ENCODE assay signal across 8 cellular contexts in genomic region chr11:120431633-120432032, GRCh38.
A peak's percentile ranks its signal among the peaks of the same experiment; 100 is the strongest.
DNase-seq lines count a peak whose midpoint lies in the region; ATAC-seq, FAIRE-seq and TF ChIP-seq lines count a peak whose summit lies in the region.

No MANE protein-coding gene starts in this region.

- H3K27me3 ChIP-seq in pancreas, result no peaks in the 10 kb centered on the region

- WGBS in pancreas, 2 donors, result 81 to 96% methylated on average over 3 of the region's 3 CpGs

- peak overlapping the region; percentile 57 for H3K27ac ChIP-seq in epithelial cell of prostate
- H3K27ac ChIP-seq in pancreas, result peak overlapping the region in 2 of 4 donors; percentile 7 to 39

- intact Hi-C loops in pancreas (cut with DNase I), result no loop called here

- peaks cover 0 to 4% (median 0%) of the 10 kb centered on the region in 3 donors for H3K36me3 ChIP-seq in pancreas

- peak in 3 of 4 donors; percentile 48 to 55 (median 50) for ATAC-seq in pancreas
- ATAC-seq in HG03108 (IDR thresholded peaks at IDR 0.05; ENCODE audit: unreplicated experiment), result no peak
- ATAC-seq in GM18520 (IDR thresholded peaks at IDR 0.05; ENCODE audit: unreplicated experiment), result no peak
- ATAC-seq in GM18502 (IDR thresholded peaks at IDR 0.05; ENCODE audit: poor library complexity, unreplicated experiment), result no peak

- peak; percentile 35; the same call in 2 of the 3 replicates for TF ChIP-seq CTCF in GM12872 (IDR thresholded peaks at IDR 0.05; ENCODE audit: insufficient read depth, low read depth, low read length)
- TF ChIP-seq CTCF in pancreas (IDR thresholded peaks at IDR 0.05), result no peak

- FAIRE-seq in pancreas (lab: Jason Lieb, UNC), result no peak

- H3K4me3 ChIP-seq in pancreas, result no peak overlapping the region

- no peaks in the 10 kb centered on the region for H3K9me3 ChIP-seq in pancreas

- DNase-seq in NCI-H69 (lab: John Stamatoyannopoulos, UW), result peak; percentile 19
- DNase-seq in epithelial cell of prostate (ENCODE audit: low read depth, low spot score), result no peak
- no peak for DNase-seq in pancreas
- no peak for DNase-seq in NK-92 (lab: John Stamatoyannopoulos, UW; ENCODE audit: unreplicated experiment)

- peaks cover 0 to 16% (median 5%) of the 10 kb centered on the region in 3 donors for H3K4me1 ChIP-seq in pancreas

Comparison
In these comparisons a context has a peak if more than half of its experiments do, and no peak if none do; other contexts are left out.
1. ATAC-seq: peak in pancreas (3 of 4); none in HG03108 (single experiment), GM18520 (single experiment) and GM18502 (single experiment).